Comparison of ENCODE assay signal across 1 cellular context in the genomic region with DNA sequence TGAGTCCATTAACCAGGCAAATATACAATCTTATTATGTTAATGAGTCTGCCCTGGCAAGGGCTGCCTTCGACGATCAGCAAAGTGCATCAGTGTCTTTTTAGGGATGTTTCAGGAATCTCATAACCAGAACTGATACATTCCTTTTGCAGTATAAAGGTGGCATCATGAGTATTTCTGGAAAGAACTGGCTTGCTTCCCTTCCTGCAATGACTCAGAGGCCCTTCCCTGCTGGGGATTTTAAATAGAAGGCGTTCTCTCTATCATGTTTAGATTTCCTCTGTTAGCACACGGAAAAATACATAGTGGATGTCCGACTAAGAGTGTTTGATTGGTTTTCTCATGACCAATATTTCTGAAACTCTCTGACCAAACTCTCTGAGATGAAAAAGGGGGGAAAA.
TF ChIP-seq lines count a peak whose summit lies in the region.

No MANE protein-coding gene starts in this region.

TF ChIP-seq in neural cell, 6 proteins besides CTCF, POLR2A, EP300 and RAD21:
- peak; percentile 33 for TF ChIP-seq REST (IDR thresholded peaks at IDR 0.05; ENCODE audit: borderline replicate concordance)
- TF ChIP-seq SMC3 (conservative IDR thresholded peaks at IDR 0.05; ENCODE audit: poor library complexity), result no peak
- peak; percentile 18 for TF ChIP-seq POLR2AphosphoS5 (IDR thresholded peaks at IDR 0.05)
- TF ChIP-seq TAF1 (IDR thresholded peaks at IDR 0.05; ENCODE audit: low read depth), result no peak
